9 cellular contexts compared by ENCODE assay signal in the genomic region with DNA sequence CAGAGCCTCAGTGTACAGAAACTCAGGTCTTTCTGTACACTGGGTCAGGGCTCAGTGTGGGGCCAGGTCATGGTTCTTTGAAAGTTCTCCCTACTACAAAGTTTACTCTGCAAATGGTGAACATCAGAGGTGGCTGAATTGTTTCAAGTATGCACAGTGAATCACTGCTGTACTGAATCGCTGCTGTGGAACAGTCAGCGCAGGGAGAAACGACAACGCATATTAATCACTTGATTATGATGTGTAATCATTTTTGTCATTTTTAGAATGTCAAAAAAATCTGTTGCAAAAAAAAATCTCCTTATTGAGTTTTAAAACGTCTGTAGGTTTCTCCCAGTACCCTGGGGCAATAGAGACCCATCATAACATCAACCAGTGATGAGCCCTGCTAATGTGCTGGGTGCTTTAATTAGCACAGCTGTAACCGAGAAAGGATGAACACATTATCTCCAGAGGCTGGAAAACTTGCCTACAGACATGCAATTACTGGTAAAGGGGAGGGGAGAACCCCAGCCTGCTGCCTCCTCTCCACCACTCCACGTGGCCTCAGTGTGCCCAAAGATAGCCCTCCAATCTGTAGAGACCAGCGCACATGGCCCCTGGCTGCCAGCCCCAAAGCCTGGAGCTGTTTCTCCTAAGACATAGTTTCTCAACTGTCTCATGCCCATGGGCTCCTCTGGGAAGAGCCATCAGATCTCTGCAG. TPM values are rescaled to one million over a fixed set of nuclear protein-coding genes. Genes with fewer than 3 reads are reported as not detected.
DNase-seq lines count a peak whose midpoint lies in the region; ATAC-seq and TF ChIP-seq lines count a peak whose summit lies in the region.
"Had no signal": no experiment of that assay in that cellular context is flagged by ENCODE, and none has a peak within 500 bp of the region (broad histone marks: within the 10 kb centered on the region; RNA-seq: fewer than 3 reads in every experiment).

No MANE protein-coding gene starts in this region.

- DNase-seq in activated CD4-positive, alpha-beta T cell treated with anti-CD3 and anti-CD28 coated beads for 36 hours = peak; percentile 66
- no peak for DNase-seq in activated CD4-positive, alpha-beta T cell treated with anti-CD3 and anti-CD28 coated beads for 4 hours
- DNase-seq in iris pigment epithelial cell (ENCODE audit: low read depth) = peak; percentile 72
- no peak for DNase-seq in SW480 (ENCODE audit: low spot score)
- DNase-seq in NCI-H1092 treated with DMSO at 0.1 percent for 48 hours (lab: John Stamatoyannopoulos, UW) = no peak
- DNase-seq in GM13976 (ENCODE audit: low spot score) = no peak

- intact Hi-C loops in activated CD4-positive, alpha-beta T cell treated with anti-CD3 and anti-CD28 coated beads for 36 hours (cut with DNase I, micrococcal nuclease) = loop anchor here in 1 of 2 experiments (2.0 kb wide), 1 partner anchor 46 kb away; no protein-coding TSS in a partner anchor

- in situ Hi-C loops in GM13976 (cut with MboI; ENCODE audit: low sequenced_read_pairs, unreplicated experiment) = no loop called here

- no peaks in the 10 kb centered on the region for H3K27me3 Mint-ChIP-seq in activated CD4-positive, alpha-beta T cell treated with anti-CD3 and anti-CD28 coated beads for 36 hours
- no peaks in the 10 kb centered on the region for H3K27me3 Mint-ChIP-seq in activated T-helper 17 cell treated with anti-CD3 and anti-CD28 coated beads, Interleukin-2, amount 50 U/mL, for 72 hours
- H3K27me3 Mint-ChIP-seq in stimulated activated naive CD8-positive, alpha-beta T cell treated with anti-CD3 and anti-CD28 coated beads, Interleukin-15, Interleukin-2, amounts not matched to agents 100 ng/mL and 50 ng/mL, for 24 hours = no peaks in the 10 kb centered on the region

- H3K36me3 Mint-ChIP-seq in activated CD4-positive, alpha-beta T cell treated with anti-CD3 and anti-CD28 coated beads for 36 hours (ENCODE audit: low read depth) = peaks cover 2% of the 10 kb centered on the region
- no peaks in the 10 kb centered on the region for H3K36me3 Mint-ChIP-seq in activated T-helper 17 cell treated with anti-CD3 and anti-CD28 coated beads, Interleukin-2, amount 50 U/mL, for 72 hours (ENCODE audit: low read depth)
- no peaks in the 10 kb centered on the region for H3K36me3 Mint-ChIP-seq in stimulated activated naive CD8-positive, alpha-beta T cell treated with anti-CD3 and anti-CD28 coated beads, Interleukin-15, Interleukin-2, amounts not matched to agents 100 ng/mL and 50 ng/mL, for 24 hours (ENCODE audit: low read depth)

- peak overlapping the region; percentile 83 for H3K27ac Mint-ChIP-seq in activated CD4-positive, alpha-beta T cell treated with anti-CD3 and anti-CD28 coated beads for 36 hours
- H3K27ac Mint-ChIP-seq in activated T-helper 17 cell treated with anti-CD3 and anti-CD28 coated beads, Interleukin-2, amount 50 U/mL, for 72 hours = peak overlapping the region; percentile 92
- H3K27ac Mint-ChIP-seq in stimulated activated naive CD8-positive, alpha-beta T cell treated with anti-CD3 and anti-CD28 coated beads, Interleukin-15, Interleukin-2, amounts not matched to agents 100 ng/mL and 50 ng/mL, for 24 hours = peak overlapping the region; percentile 92

- H3K9me3 Mint-ChIP-seq in activated CD4-positive, alpha-beta T cell treated with anti-CD3 and anti-CD28 coated beads for 36 hours (ENCODE audit: low read depth) = no peaks in the 10 kb centered on the region
- no peaks in the 10 kb centered on the region for H3K9me3 Mint-ChIP-seq in activated T-helper 17 cell treated with anti-CD3 and anti-CD28 coated beads, Interleukin-2, amount 50 U/mL, for 72 hours
- no peaks in the 10 kb centered on the region for H3K9me3 Mint-ChIP-seq in stimulated activated naive CD8-positive, alpha-beta T cell treated with anti-CD3 and anti-CD28 coated beads, Interleukin-15, Interleukin-2, amounts not matched to agents 100 ng/mL and 50 ng/mL, for 24 hours

- H3K4me3 Mint-ChIP-seq in activated CD4-positive, alpha-beta T cell treated with anti-CD3 and anti-CD28 coated beads for 36 hours = peak overlapping the region; percentile 11
- peak overlapping the region; percentile 68 for H3K4me3 Mint-ChIP-seq in activated T-helper 17 cell treated with anti-CD3 and anti-CD28 coated beads, Interleukin-2, amount 50 U/mL, for 72 hours
- H3K4me3 Mint-ChIP-seq in stimulated activated naive CD8-positive, alpha-beta T cell treated with anti-CD3 and anti-CD28 coated beads, Interleukin-15, Interleukin-2, amounts not matched to agents 100 ng/mL and 50 ng/mL, for 24 hours = peak overlapping the region; percentile 61

- peaks cover 87% of the 10 kb centered on the region for H3K4me1 Mint-ChIP-seq in activated CD4-positive, alpha-beta T cell treated with anti-CD3 and anti-CD28 coated beads for 36 hours
- H3K4me1 Mint-ChIP-seq in activated T-helper 17 cell treated with anti-CD3 and anti-CD28 coated beads, Interleukin-2, amount 50 U/mL, for 72 hours = peaks cover 60% of the 10 kb centered on the region
- peaks cover 93% of the 10 kb centered on the region for H3K4me1 Mint-ChIP-seq in stimulated activated naive CD8-positive, alpha-beta T cell treated with anti-CD3 and anti-CD28 coated beads, Interleukin-15, Interleukin-2, amounts not matched to agents 100 ng/mL and 50 ng/mL, for 24 hours (ENCODE audit: low read depth)

- POLR2A ChIA-PET in activated CD4-positive, alpha-beta T cell treated with anti-CD3 and anti-CD28 coated beads for 36 hours (lab: Charles Lee) = interaction anchor here (0.5 to 1.3 kb wide), 2 partner anchors 12 to 507 kb away, joined by 4 read pairs; partner anchors contain the start of gene ARRB1

- no peak for TF ChIP-seq CTCF in GM13976 (IDR thresholded peaks at IDR 0.05; ENCODE audit: borderline replicate concordance, control extremely low read depth, extremely low read depth, insufficient read depth, missing control alignments)

- CTCF ChIA-PET in activated CD4-positive, alpha-beta T cell treated with anti-CD3 and anti-CD28 coated beads for 36 hours (lab: Charles Lee) = interaction anchor here (0.6 to 4.2 kb wide), 8 partner anchors 8 to 96 kb away, joined by 3 to 22 read pairs (median 4); partner anchors contain the start of gene ARRB1

- peak; percentile 84 for ATAC-seq in activated CD4-positive, alpha-beta T cell treated with anti-CD3 and anti-CD28 coated beads for 36 hours
- ATAC-seq in activated T-helper 17 cell treated with anti-CD3 and anti-CD28 coated beads, Interleukin-2, amount 50 U/mL, for 72 hours (replicated peaks) = peak; percentile 70
- ATAC-seq: sciatic nerve had no signal

RNA-seq across cellular contexts. Expression of gene ARRB1, which starts 12.8 kb away (rescaled TPM):
- total RNA-seq in activated CD4-positive, alpha-beta T cell treated with anti-CD3 and anti-CD28 coated beads for 36 hours = 10 to 100 TPM; 21.0 to 21.8 TPM
- total RNA-seq in activated T-helper 17 cell treated with anti-CD3 and anti-CD28 coated beads, Interleukin-2, amount 50 U/mL, for 72 hours = 10 to 100 TPM; 10.7 to 14.7 TPM

Comparison
In these comparisons a context has a peak if more than half of its experiments do, and no peak if none do; other contexts are left out.
1. DNase-seq: peak in activated CD4-positive, alpha-beta T cell treated with anti-CD3 and anti-CD28 coated beads for 36 hours (single experiment) and iris pigment epithelial cell (single experiment); none in activated CD4-positive, alpha-beta T cell treated with anti-CD3 and anti-CD28 coated beads for 4 hours (0 of 2), SW480 (single experiment), NCI-H1092 treated with DMSO at 0.1 percent for 48 hours (single experiment) and GM13976 (single experiment).
2. H3K4me3 Mint-ChIP-seq: peak in every context shown above with its lines; median percentile 68 in activated T-helper 17 cell treated with anti-CD3 and anti-CD28 coated beads, Interleukin-2, amount 50 U/mL, for 72 hours; 61 in stimulated activated naive CD8-positive, alpha-beta T cell treated with anti-CD3 and anti-CD28 coated beads, Interleukin-15, Interleukin-2, amounts not matched to agents 100 ng/mL and 50 ng/mL, for 24 hours; 11 in activated CD4-positive, alpha-beta T cell treated with anti-CD3 and anti-CD28 coated beads for 36 hours.
3. Peak in every context shown above with its lines, with median percentiles within 50 percentile points of each other: H3K27ac Mint-ChIP-seq.